In genomic region chr2:170324640-170325046, GRCh38 we compare ENCODE assay signal across 8 cellular contexts.
DNase-seq lines count a peak whose midpoint lies in the region; FAIRE-seq and TF ChIP-seq lines count a peak whose summit lies in the region.

No MANE protein-coding gene starts in this region.

- H3K4me3 ChIP-seq in fibroblast of villous mesenchyme (ENCODE audit: low read depth, low read length), result no peak overlapping the region

- H3K27ac ChIP-seq in C4-2B, result no peak overlapping the region

- TF ChIP-seq CTCF in C4-2B (conservative IDR thresholded peaks at IDR 0.05) (peak; percentile 90), fibroblast of villous mesenchyme (IDR thresholded peaks at IDR 0.05; ENCODE audit: insufficient read depth, low read depth, low read length) (peak; percentile 68)

- peak; percentile 66 for FAIRE-seq in GM19239 (lab: Jason Lieb, UNC)

- peak; percentile 7 for DNase-seq in GM19239 (ENCODE audit: insufficient read length, low spot score)
- peak; percentile 12 for DNase-seq in NCI-H2196 treated with DMSO at 0.1 percent for 48 hours (lab: John Stamatoyannopoulos, UW; ENCODE audit: unreplicated experiment)
- DNase-seq in activated CD4-positive, alpha-beta T cell treated with anti-CD3 and anti-CD28 coated beads for 48 hours, result peak; percentile 38
- peak; percentile 43 for DNase-seq in fibroblast of villous mesenchyme (ENCODE audit: low read depth)
- DNase-seq in putamen (ENCODE audit: low spot score), result peak; percentile 27
- DNase-seq in activated gamma-delta T cell treated with Interleukin-2 at 50 U/mL for 16 hours, result no peak
- no peak for DNase-seq in middle frontal gyrus (ENCODE audit: extremely low spot score, low spot score)

Comparison
In these comparisons a context has a peak if more than half of its experiments do, and no peak if none do; other contexts are left out.
1. DNase-seq: peak in GM19239 (single experiment), NCI-H2196 treated with DMSO at 0.1 percent for 48 hours (single experiment), activated CD4-positive, alpha-beta T cell treated with anti-CD3 and anti-CD28 coated beads for 48 hours (single experiment), fibroblast of villous mesenchyme (single experiment) and putamen (single experiment); none in activated gamma-delta T cell treated with Interleukin-2 at 50 U/mL for 16 hours (single experiment) and middle frontal gyrus (single experiment).